8 cellular contexts compared by ENCODE assay signal in the genomic region with DNA sequence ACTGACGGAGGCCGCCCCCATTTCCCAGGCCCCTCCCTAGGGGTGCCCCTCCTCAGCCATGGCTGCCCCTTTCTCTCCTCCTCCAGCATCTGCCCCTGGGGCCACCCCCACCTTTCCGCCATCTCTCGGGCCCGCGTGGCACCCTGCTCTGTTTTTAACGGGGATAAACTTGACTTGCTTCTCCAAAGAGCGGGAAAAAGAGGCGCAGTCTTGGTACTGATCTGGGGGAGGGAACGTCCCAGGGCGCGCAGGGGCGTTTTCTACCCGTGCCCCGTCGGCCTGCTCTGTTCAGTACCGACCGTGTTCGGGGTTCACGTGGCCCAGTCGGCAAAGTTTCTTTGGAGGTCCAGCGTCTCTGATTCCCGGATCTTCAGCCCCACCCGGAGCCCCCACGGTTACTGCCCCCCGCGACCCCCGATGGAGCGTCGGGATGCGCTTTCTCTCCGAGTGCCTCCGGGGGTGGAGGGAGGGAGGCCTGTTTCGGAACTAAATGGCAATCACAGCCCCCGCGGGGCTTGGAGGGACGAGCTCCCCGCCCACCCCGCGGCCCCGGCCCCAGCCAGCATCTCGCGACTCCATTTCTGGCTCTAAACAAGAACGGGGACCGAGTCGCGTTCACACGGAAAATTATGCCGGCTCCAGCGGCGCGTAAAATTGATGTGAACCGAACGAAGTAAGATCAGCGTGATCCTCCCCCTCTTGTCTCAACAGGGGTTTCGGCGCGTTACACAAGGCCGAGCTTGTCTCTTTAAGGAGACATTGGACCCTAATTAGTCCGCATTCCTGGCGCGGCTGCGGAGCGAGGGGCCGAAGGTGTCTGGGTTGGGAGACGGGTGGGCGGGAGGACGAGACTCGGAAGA. TPM values are rescaled to one million over a fixed set of nuclear protein-coding genes. Genes with fewer than 3 reads are reported as not detected.
DNase-seq lines count a peak whose midpoint lies in the region; ATAC-seq and TF ChIP-seq lines count a peak whose summit lies in the region.

No MANE protein-coding gene starts in this region.

- H3K36me3 ChIP-seq in thymus (ENCODE audit: control insufficient read depth, insufficient read depth) (no peaks in the 10 kb centered on the region), PC-9 (ENCODE audit: low read depth) (no peaks in the 10 kb centered on the region)

- intact Hi-C loops in PC-9 (cut with micrococcal nuclease; ENCODE audit: unreplicated experiment), result no loop called here

- H2AFZ ChIP-seq in PC-9, result no peak overlapping the region

- ATAC-seq in HG02588 (IDR thresholded peaks at IDR 0.05; ENCODE audit: unreplicated experiment), result no peak

- no peaks in the 10 kb centered on the region for H4K20me1 ChIP-seq in PC-9 (ENCODE audit: insufficient read depth)

- no peaks in the 10 kb centered on the region for H3K9me2 ChIP-seq in PC-9 (ENCODE audit: insufficient read depth)

- H3K4me1 ChIP-seq in thymus (ENCODE audit: control insufficient read depth, insufficient read depth, low read length) (peaks cover 6% of the 10 kb centered on the region), PC-9 (replicated peaks; ENCODE audit: insufficient read depth) (no peaks in the 10 kb centered on the region)

- H3K27me3 ChIP-seq in thymus (ENCODE audit: control insufficient read depth, insufficient read depth), result no peaks in the 10 kb centered on the region
- no peaks in the 10 kb centered on the region for H3K27me3 ChIP-seq in PC-9 (ENCODE audit: insufficient read depth, low read depth)

- no TSS peak for BruUV-seq in PC-9 (replicated peaks; lab: Mats Ljungman, UMichigan)

- peak; percentile 51 for DNase-seq in ELF-1 (ENCODE audit: low read depth, low spot score)
- DNase-seq in LHCN-M2 (ENCODE audit: low read depth), result peak; percentile 79
- peak; percentile 19 for DNase-seq in activated CD8-positive, alpha-beta memory T cell treated with anti-CD3 and anti-CD28 coated beads, Interleukin-2, amount 50 U/mL, for 24 hours (ENCODE audit: extremely low read depth)
- peak; percentile 56 to 76 for DNase-seq in erythroblast (lab: John Stamatoyannopoulos, UW)
- peak; percentile 62 for DNase-seq in myocyte (ENCODE audit: low read depth)
- no peak for DNase-seq in PC-9

- H3K27ac ChIP-seq in thymus (ENCODE audit: low read depth), result peak overlapping the region; percentile 84
- no peak overlapping the region for H3K27ac ChIP-seq in PC-9

- H3K4me2 ChIP-seq in PC-9, result no peak overlapping the region

- no peaks in the 10 kb centered on the region for H3F3A ChIP-seq in PC-9 (ENCODE audit: insufficient read depth, low read depth)

- peak overlapping the region; percentile 62 for H3K4me3 ChIP-seq in thymus (ENCODE audit: low read length)
- H3K4me3 ChIP-seq in PC-9, result no peak overlapping the region

- H3K79me2 ChIP-seq in PC-9 (ENCODE audit: low read depth), result no peaks in the 10 kb centered on the region

- no peak for TF ChIP-seq CTCF in PC-9 (conservative IDR thresholded peaks at IDR 0.05)

- TF ChIP-seq POLR2A in erythroblast (IDR thresholded peaks at IDR 0.05; ENCODE audit: low read length), result no peak

- under 1% methylated on average over 69 of the region's 69 CpGs for whole genome bisulfite sequencing in thymus

- H3K9me3 ChIP-seq in thymus (ENCODE audit: control insufficient read depth) (no peaks in the 10 kb centered on the region), PC-9 (ENCODE audit: insufficient read depth, low read depth) (no peaks in the 10 kb centered on the region; the same call in 1 of the 2 replicates)

- POLR2A ChIA-PET in PC-9 (lab: Charles Lee; ENCODE audit: unreplicated experiment), result no interaction called here

- CTCF ChIA-PET in PC-9 (lab: Charles Lee), result no interaction called here

RNA-seq across cellular contexts. Expression of a gene that starts 1.1 kb away (rescaled TPM):
- 48.4 and 48.8 TPM in 2 replicates for total RNA-seq in LHCN-M2 (2014; rRNA removed)
- 26.7 TPM for polyA plus RNA-seq in LHCN-M2 (2012)
- total RNA-seq in myocyte, result 64.1 and 98.3 TPM in 2 replicates
- polyA plus RNA-seq in myocyte (2012), result 39.9 TPM
- 22.6 TPM for polyA plus RNA-seq in thymus
- total RNA-seq in PC-9 (2021), result not detected in 2 replicates

Comparison
In these comparisons a context has a peak if more than half of its experiments do, and no peak if none do; other contexts are left out.
1. DNase-seq: peak in ELF-1 (single experiment), LHCN-M2 (single experiment), activated CD8-positive, alpha-beta memory T cell treated with anti-CD3 and anti-CD28 coated beads, Interleukin-2, amount 50 U/mL, for 24 hours (single experiment), erythroblast (2 of 2) and myocyte (single experiment); none in PC-9 (0 of 2).
2. RNA of a gene that starts 1.1 kb away (total RNA-seq): 64.1 to 98.3 TPM in myocyte and 48.4 to 48.8 TPM in LHCN-M2; not detected in PC-9; every median in the first group is over 10 times any median in the second.